In the genomic region with DNA sequence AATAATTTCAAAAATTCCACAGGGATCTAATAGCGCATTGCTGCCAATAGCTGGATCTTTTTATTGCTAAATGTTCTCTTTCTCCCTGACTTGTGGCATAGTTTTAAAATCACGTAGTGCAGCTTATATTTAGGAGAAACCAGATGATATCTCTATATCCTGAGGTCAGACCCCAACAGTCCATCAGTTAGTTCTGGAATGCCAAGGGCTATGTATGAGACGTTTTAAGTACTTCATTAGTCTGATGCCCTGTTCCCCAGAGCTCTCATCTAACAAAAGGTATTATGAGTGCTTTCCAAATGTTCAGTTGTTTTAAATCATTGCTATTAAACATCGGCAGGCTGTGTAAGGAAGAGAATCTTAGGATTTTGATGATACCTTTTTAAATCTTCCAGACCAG, we compare ENCODE assay signal across 24 cellular contexts.
DNase-seq lines count a peak whose midpoint lies in the region; ATAC-seq and TF ChIP-seq lines count a peak whose summit lies in the region.
"Had no signal": no experiment of that assay in that cellular context is flagged by ENCODE, and none has a peak within 500 bp of the region (broad histone marks: within the 10 kb centered on the region; RNA-seq: fewer than 3 reads in every experiment).

No MANE protein-coding gene starts in this region.

- DNase-seq in BE2C (no peak), EL (peak; percentile 46), GM10266 (ENCODE audit: extremely low spot score) (no peak)
- DNase-seq: 8988T; ACHN; AML-193; C1 segment of cervical spinal cord; CD4-positive, alpha-beta memory T cell; CD4-positive, CD25-positive, alpha-beta regulatory T cell; CD8-positive, alpha-beta memory T cell; COR-L47; DMS 273 treated with DMSO at 0.1 percent for 48 hours; DMS153; DMS53; DMS79; DND-41; GF-D8 had no signal

- no peak for TF ChIP-seq POLR2A in gastroesophageal sphincter (IDR thresholded peaks at IDR 0.05)

- peaks cover 21% of the 10 kb centered on the region for H3K4me1 ChIP-seq in BE2C
- peaks cover 0 to 19% (median 14%) of the 10 kb centered on the region in 5 donors for H3K4me1 ChIP-seq in subcutaneous abdominal adipose tissue (ENCODE audit: control insufficient read depth in 5 of 5, insufficient read depth in 5 of 5, low read length in 5 of 5)
- no peaks in the 10 kb centered on the region for H3K4me1 ChIP-seq in gastroesophageal sphincter
- H3K4me1 ChIP-seq: BLaER1 had no signal

- 36 to 39% methylated on average over 4 of the region's 4 CpGs for WGBS in gastroesophageal sphincter (ENCODE audit: low coverage in 1 of 2), 2 donors

- no peak for TF ChIP-seq EP300 in gastroesophageal sphincter (IDR thresholded peaks at IDR 0.05)

- H3K4me3 ChIP-seq in BE2C (ENCODE audit: low read depth, low read length) (peak overlapping the region; percentile 49), subcutaneous abdominal adipose tissue (ENCODE audit: low read depth in 1 of 5, low read length in 5 of 5) (peak overlapping the region in 3 of 5 donors; percentile 3 to 27 (median 16)), gastroesophageal sphincter (no peak overlapping the region)
- H3K4me3 ChIP-seq: BLaER1, GM12878 had no signal

- H3K9ac ChIP-seq in subcutaneous abdominal adipose tissue (ENCODE audit: low read length in 5 of 5): no peak overlapping the region
- H3K9ac ChIP-seq: BLaER1 had no signal

- no peak for TF ChIP-seq CTCF in BE2C (IDR thresholded peaks at IDR 0.05; ENCODE audit: low read depth, low read length)
- no peak for TF ChIP-seq CTCF in gastroesophageal sphincter (IDR thresholded peaks at IDR 0.05)
- no peak for TF ChIP-seq CTCF in GM10266 (IDR thresholded peaks at IDR 0.05; ENCODE audit: control insufficient read depth, insufficient read depth, low read depth, missing control alignments)

- H3K9me3 ChIP-seq in BE2C: no peaks in the 10 kb centered on the region
- H3K9me3 ChIP-seq in subcutaneous abdominal adipose tissue (ENCODE audit: control insufficient read depth in 5 of 5, low read length in 5 of 5): no peaks in the 10 kb centered on the region
- H3K9me3 ChIP-seq in gastroesophageal sphincter: no peaks in the 10 kb centered on the region
- H3K9me3 ChIP-seq: BLaER1 had no signal

- ATAC-seq in SK-N-SH treated with all-trans-retinoic acid at 6 μM for 48 hours (no peak), gastroesophageal sphincter (no peak), GM19023 (IDR thresholded peaks at IDR 0.05; ENCODE audit: unreplicated experiment) (no peak), GM18868 (IDR thresholded peaks at IDR 0.05; ENCODE audit: unreplicated experiment) (no peak)
- ATAC-seq: GM12878 had no signal

- H3K27me3 ChIP-seq in BE2C (no peaks in the 10 kb centered on the region), subcutaneous abdominal adipose tissue (ENCODE audit: control insufficient read depth in 5 of 5, insufficient read depth in 4 of 5, low read length in 5 of 5) (no peaks in the 10 kb centered on the region), gastroesophageal sphincter (no peaks in the 10 kb centered on the region)
- H3K27me3 ChIP-seq: BLaER1 had no signal

- H3K27ac ChIP-seq in subcutaneous abdominal adipose tissue (ENCODE audit: low read depth, low read length): no peak overlapping the region
- no peak overlapping the region for H3K27ac ChIP-seq in gastroesophageal sphincter
- H3K27ac ChIP-seq: BLaER1 had no signal

- H3K36me3 ChIP-seq in BE2C (no peaks in the 10 kb centered on the region), subcutaneous abdominal adipose tissue (ENCODE audit: control insufficient read depth in 5 of 5, insufficient read depth in 5 of 5, low read length in 5 of 5) (no peaks in the 10 kb centered on the region), gastroesophageal sphincter (no peaks in the 10 kb centered on the region)
- H3K36me3 ChIP-seq: BLaER1 had no signal

TF ChIP-seq in SK-N-SH treated with all-trans-retinoic acid at 6 μM for 48 hours, 23 proteins besides CTCF, POLR2A, EP300 and RAD21:
- TF ChIP-seq, protein P1, sequence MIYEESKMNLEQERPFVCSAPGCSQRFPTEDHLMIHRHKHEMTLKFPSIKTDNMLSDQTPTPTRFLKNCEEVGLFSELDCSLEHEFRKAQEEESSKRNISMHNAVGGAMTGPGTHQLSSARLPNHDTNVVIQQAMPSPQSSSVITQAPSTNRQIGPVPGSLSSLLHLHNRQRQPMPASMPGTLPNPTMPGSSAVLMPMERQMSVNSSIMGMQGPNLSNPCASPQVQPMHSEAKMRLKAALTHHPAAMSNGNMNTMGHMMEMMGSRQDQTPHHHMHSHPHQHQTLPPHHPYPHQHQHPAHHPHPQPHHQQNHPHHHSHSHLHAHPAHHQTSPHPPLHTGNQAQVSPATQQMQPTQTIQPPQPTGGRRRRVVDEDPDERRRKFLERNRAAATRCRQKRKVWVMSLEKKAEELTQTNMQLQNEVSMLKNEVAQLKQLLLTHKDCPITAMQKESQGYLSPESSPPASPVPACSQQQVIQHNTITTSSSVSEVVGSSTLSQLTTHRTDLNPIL (CRISPR knock-in tag; IDR thresholded peaks at IDR 0.05; ENCODE audit: low read depth): 0 out of 2 replicates have a peak, but pooled peaks have one; percentile 24
- TF ChIP-seq, protein P2, sequence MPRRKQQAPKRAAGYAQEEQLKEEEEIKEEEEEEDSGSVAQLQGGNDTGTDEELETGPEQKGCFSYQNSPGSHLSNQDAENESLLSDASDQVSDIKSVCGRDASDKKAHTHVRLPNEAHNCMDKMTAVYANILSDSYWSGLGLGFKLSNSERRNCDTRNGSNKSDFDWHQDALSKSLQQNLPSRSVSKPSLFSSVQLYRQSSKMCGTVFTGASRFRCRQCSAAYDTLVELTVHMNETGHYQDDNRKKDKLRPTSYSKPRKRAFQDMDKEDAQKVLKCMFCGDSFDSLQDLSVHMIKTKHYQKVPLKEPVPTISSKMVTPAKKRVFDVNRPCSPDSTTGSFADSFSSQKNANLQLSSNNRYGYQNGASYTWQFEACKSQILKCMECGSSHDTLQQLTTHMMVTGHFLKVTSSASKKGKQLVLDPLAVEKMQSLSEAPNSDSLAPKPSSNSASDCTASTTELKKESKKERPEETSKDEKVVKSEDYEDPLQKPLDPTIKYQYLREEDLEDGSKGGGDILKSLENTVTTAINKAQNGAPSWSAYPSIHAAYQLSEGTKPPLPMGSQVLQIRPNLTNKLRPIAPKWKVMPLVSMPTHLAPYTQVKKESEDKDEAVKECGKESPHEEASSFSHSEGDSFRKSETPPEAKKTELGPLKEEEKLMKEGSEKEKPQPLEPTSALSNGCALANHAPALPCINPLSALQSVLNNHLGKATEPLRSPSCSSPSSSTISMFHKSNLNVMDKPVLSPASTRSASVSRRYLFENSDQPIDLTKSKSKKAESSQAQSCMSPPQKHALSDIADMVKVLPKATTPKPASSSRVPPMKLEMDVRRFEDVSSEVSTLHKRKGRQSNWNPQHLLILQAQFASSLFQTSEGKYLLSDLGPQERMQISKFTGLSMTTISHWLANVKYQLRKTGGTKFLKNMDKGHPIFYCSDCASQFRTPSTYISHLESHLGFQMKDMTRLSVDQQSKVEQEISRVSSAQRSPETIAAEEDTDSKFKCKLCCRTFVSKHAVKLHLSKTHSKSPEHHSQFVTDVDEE (CRISPR knock-in tag; IDR thresholded peaks at IDR 0.05): no peak
- TF ChIP-seq ISL1 (CRISPR knock-in tag; IDR thresholded peaks at IDR 0.05): peak; percentile 86
- no peak for TF ChIP-seq TOX (CRISPR knock-in tag; IDR thresholded peaks at IDR 0.05; ENCODE audit: borderline replicate concordance)
- TF ChIP-seq, protein P3, sequence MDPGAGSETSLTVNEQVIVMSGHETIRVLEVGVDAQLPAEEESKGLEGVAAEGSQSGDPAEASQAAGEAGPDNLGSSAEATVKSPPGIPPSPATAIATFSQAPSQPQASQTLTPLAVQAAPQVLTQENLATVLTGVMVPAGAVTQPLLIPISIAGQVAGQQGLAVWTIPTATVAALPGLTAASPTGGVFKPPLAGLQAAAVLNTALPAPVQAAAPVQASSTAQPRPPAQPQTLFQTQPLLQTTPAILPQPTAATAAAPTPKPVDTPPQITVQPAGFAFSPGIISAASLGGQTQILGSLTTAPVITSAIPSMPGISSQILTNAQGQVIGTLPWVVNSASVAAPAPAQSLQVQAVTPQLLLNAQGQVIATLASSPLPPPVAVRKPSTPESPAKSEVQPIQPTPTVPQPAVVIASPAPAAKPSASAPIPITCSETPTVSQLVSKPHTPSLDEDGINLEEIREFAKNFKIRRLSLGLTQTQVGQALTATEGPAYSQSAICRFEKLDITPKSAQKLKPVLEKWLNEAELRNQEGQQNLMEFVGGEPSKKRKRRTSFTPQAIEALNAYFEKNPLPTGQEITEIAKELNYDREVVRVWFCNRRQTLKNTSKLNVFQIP (CRISPR knock-in tag; IDR thresholded peaks at IDR 0.05; ENCODE audit: borderline replicate concordance, low read depth): no peak
TF ChIP-seq in SK-N-SH treated with all-trans-retinoic acid at 6 μM for 48 hours: peak in this region for 2.

Comparison
In these comparisons a context has a peak if more than half of its experiments do, and no peak if none do; other contexts are left out.
1. H3K4me3 ChIP-seq: peak in BE2C (single experiment) and subcutaneous abdominal adipose tissue (3 of 5); none in gastroesophageal sphincter (0 of 2).